In genomic region chr6:82744286-82745015, GRCh38 we compare ENCODE assay signal across 32 cellular contexts.
"Had no signal": no experiment of that assay in that cellular context is flagged by ENCODE, and none has a peak within 500 bp of the region (broad histone marks: within the 10 kb centered on the region; RNA-seq: fewer than 3 reads in every experiment).

No MANE protein-coding gene starts in this region.

- DNase-seq: naive thymus-derived CD8-positive, alpha-beta T cell; nephron progenitor cell; occipital lobe; ovary; posterior cingulate gyrus; psoas muscle; right cardiac atrium; spleen; stimulated activated CD4-positive, alpha-beta T cell treated with anti-CD3 and anti-CD28 coated beads, Interleukin-12 subunit alpha, Interleukin-12 subunit beta, amount 100 ng/mL, for 4 hours; stimulated activated CD4-positive, alpha-beta T cell treated with anti-CD3 and anti-CD28 coated beads, Interleukin-1b, Interleukin-23, amount 100 ng/mL, for 48 hours; stimulated activated CD4-positive, alpha-beta T cell treated with anti-CD3 and anti-CD28 coated beads, Interleukin-4, amount 100 ng/mL, for 1 hour; stimulated activated CD4-positive, alpha-beta T cell treated with anti-CD3 and anti-CD28 coated beads, Interleukin-4, amount 100 ng/mL, for 4 hours; stimulated activated CD8-positive, alpha-beta memory T cell treated with anti-CD3 and anti-CD28 coated beads, Interleukin-4, amount 100 ng/mL, for 48 hours; stimulated activated naive CD4-positive, alpha-beta T cell; stimulated activated naive CD8-positive, alpha-beta T cell treated with anti-CD3 and anti-CD28 coated beads, Interleukin-15, amount 100 ng/mL, for 72 hours; stimulated activated naive CD8-positive, alpha-beta T cell treated with anti-CD3 and anti-CD28 coated beads, Interleukin-15, Interleukin-2, amounts not matched to agents 100 U/mL and 50 U/mL, for 24 hours; substantia nigra; testis; tibial artery; transverse colon; upper lobe of right lung; uterus had no signal

- H3K4me3 Mint-ChIP-seq: naive thymus-derived CD8-positive, alpha-beta T cell; natural killer cell treated with Interleukin-12 subunit alpha and Interleukin-12 subunit beta and Interleukin-15 and Interleukin-18, amount 100 ng/mL, for 72 hours; nephron progenitor cell; neural crest cell; stimulated activated memory B cell treated with anti-CD40 and anti-IgM and Interleukin-4, amounts not matched to agents 10 μg/mL and 1 μg/mL and 100 μg/mL, for 72 hours; stimulated activated naive CD8-positive, alpha-beta T cell treated with anti-CD3 and anti-CD28 coated beads, Interleukin-15, amount 100 ng/mL, for 72 hours; type B pancreatic cell had no signal

- H3K27me3 Mint-ChIP-seq: natural killer cell treated with Interleukin-12 subunit alpha and Interleukin-12 subunit beta and Interleukin-15 and Interleukin-18, amount 100 ng/mL, for 72 hours; progenitor cell of endocrine pancreas; stimulated activated memory B cell treated with anti-CD40 and anti-IgM and Interleukin-4, amounts not matched to agents 10 μg/mL and 1 μg/mL and 100 μg/mL, for 72 hours; type B pancreatic cell had no signal

- H3K36me3 ChIP-seq: ovary, spleen, suprapubic skin, tibial artery, transverse colon, upper lobe of right lung, uterus had no signal

- H3K27ac Mint-ChIP-seq: naive thymus-derived CD8-positive, alpha-beta T cell; natural killer cell treated with Interleukin-12 subunit alpha and Interleukin-12 subunit beta and Interleukin-15 and Interleukin-18, amount 100 ng/mL, for 72 hours; nephron progenitor cell; progenitor cell of endocrine pancreas; stimulated activated memory B cell treated with anti-CD40 and anti-IgM and Interleukin-4, amounts not matched to agents 10 μg/mL and 1 μg/mL and 100 μg/mL, for 72 hours; stimulated activated naive CD8-positive, alpha-beta T cell treated with anti-CD3 and anti-CD28 coated beads, Interleukin-15, amount 100 ng/mL, for 72 hours; type B pancreatic cell had no signal

- H3K36me3 Mint-ChIP-seq: naive thymus-derived CD8-positive, alpha-beta T cell; natural killer cell treated with Interleukin-12 subunit alpha and Interleukin-12 subunit beta and Interleukin-15 and Interleukin-18, amount 100 ng/mL, for 72 hours; stimulated activated memory B cell treated with anti-CD40 and anti-IgM and Interleukin-4, amounts not matched to agents 10 μg/mL and 1 μg/mL and 100 μg/mL, for 72 hours; type B pancreatic cell had no signal

- H3K9me3 ChIP-seq: ovary, psoas muscle, spleen, suprapubic skin, testis, tibial artery, transverse colon, upper lobe of right lung, uterus had no signal

- H3K9ac ChIP-seq: parathyroid adenoma had no signal

- H3K9me3 Mint-ChIP-seq: nephron progenitor cell; neural crest cell; stimulated activated memory B cell treated with anti-CD40 and anti-IgM and Interleukin-4, amounts not matched to agents 10 μg/mL and 1 μg/mL and 100 μg/mL, for 72 hours; stimulated activated naive CD8-positive, alpha-beta T cell treated with anti-CD3 and anti-CD28 coated beads, Interleukin-15, amount 100 ng/mL, for 72 hours had no signal

- H3K4me3 ChIP-seq: ovary, psoas muscle, skin epidermis, smooth muscle cell, spleen, suprapubic skin, testis, tibial artery, transverse colon, upper lobe of right lung, uterus had no signal

- H3K27ac ChIP-seq: ovary, parathyroid adenoma, psoas muscle, skin epidermis, spleen, suprapubic skin, testis, tibial artery, transverse colon, upper lobe of right lung, uterus had no signal

- H3K4me2 ChIP-seq: smooth muscle cell had no signal

- H2AFZ ChIP-seq: parathyroid adenoma had no signal

- H3K4me1 ChIP-seq: parathyroid adenoma, psoas muscle, spleen, suprapubic skin, testis, tibial artery, transverse colon, upper lobe of right lung, uterus had no signal

- H3K4me1 Mint-ChIP-seq: naive thymus-derived CD8-positive, alpha-beta T cell; stimulated activated memory B cell treated with anti-CD40 and anti-IgM and Interleukin-4, amounts not matched to agents 10 μg/mL and 1 μg/mL and 100 μg/mL, for 72 hours; stimulated activated naive CD8-positive, alpha-beta T cell treated with anti-CD3 and anti-CD28 coated beads, Interleukin-15, amount 100 ng/mL, for 72 hours had no signal

- H3K27me3 ChIP-seq: ovary, spleen, suprapubic skin, testis, tibial artery, transverse colon, upper lobe of right lung, uterus had no signal

- H3K79me2 ChIP-seq: parathyroid adenoma had no signal

- ATAC-seq: naive thymus-derived CD8-positive, alpha-beta T cell; natural killer cell treated with Interleukin-12 subunit alpha and Interleukin-12 subunit beta and Interleukin-15 and Interleukin-18, amount 100 ng/mL, for 72 hours; psoas muscle; right cardiac atrium; sciatic nerve; stimulated activated memory B cell treated with anti-CD40 and anti-IgM and Interleukin-4, amounts not matched to agents 10 μg/mL and 1 μg/mL and 100 μg/mL, for 72 hours; stimulated activated naive CD8-positive, alpha-beta T cell treated with anti-CD3 and anti-CD28 coated beads, Interleukin-15, amount 100 ng/mL, for 72 hours; stimulated activated naive CD8-positive, alpha-beta T cell treated with anti-CD3 and anti-CD28 coated beads, Interleukin-15, Interleukin-2, amounts not matched to agents 100 U/mL and 50 U/mL, for 24 hours; upper lobe of right lung had no signal
